ENCODE assay signal across 20 cellular contexts in genomic region chr1:228381336-228381735, GRCh38. TPM values are rescaled to one million over a fixed set of nuclear protein-coding genes. Genes with fewer than 3 reads are reported as not detected.
"Had no signal": no experiment of that assay in that cellular context is flagged by ENCODE, and none has a peak within 500 bp of the region (broad histone marks: within the 10 kb centered on the region; RNA-seq: fewer than 3 reads in every experiment).

No MANE protein-coding gene starts in this region.

- H3K27ac ChIP-seq: left lung, sigmoid colon, spleen, thoracic aorta, upper lobe of left lung had no signal

- H3K27me3 ChIP-seq: upper lobe of left lung had no signal

- H3K4me3 ChIP-seq: left lung, lung, sigmoid colon, spleen, thoracic aorta, upper lobe of left lung had no signal

- DNase-seq: activated CD4-positive, alpha-beta T cell treated with anti-CD3 and anti-CD28 coated beads, Interleukin-2, amount 50 U/mL, for 1 hour; activated naive CD4-positive, alpha-beta T cell; activated T-cell treated with anti-CD3 and anti-CD28 coated beads, Interleukin-2, amount 50 U/mL, for 24 hours; cortex of kidney; effector CD4-positive, alpha-beta T cell; foreskin melanocyte; immature natural killer cell; naive thymus-derived CD4-positive, alpha-beta T cell; retina; spleen; stimulated activated CD4-positive, alpha-beta T cell treated with anti-CD3 and anti-CD28 coated beads, Interleukin-4, amount 100 ng/mL, for 24 hours; stimulated activated naive CD4-positive, alpha-beta T cell treated with Interleukin-2 at 50 U/mL for 16 hours; SW 1271; T-helper 17 cell; upper lobe of left lung had no signal

- H3K36me3 ChIP-seq: left lung, sigmoid colon, spleen, thoracic aorta, upper lobe of left lung had no signal

- H3K9me3 ChIP-seq: left lung, sigmoid colon, spleen, thoracic aorta, upper lobe of left lung had no signal

RNA-seq across cellular contexts. Expression of gene TRIM17, which starts 35.3 kb away (rescaled TPM):
- total RNA-seq: mesenteric fat pad had no signal
